In the genomic region with DNA sequence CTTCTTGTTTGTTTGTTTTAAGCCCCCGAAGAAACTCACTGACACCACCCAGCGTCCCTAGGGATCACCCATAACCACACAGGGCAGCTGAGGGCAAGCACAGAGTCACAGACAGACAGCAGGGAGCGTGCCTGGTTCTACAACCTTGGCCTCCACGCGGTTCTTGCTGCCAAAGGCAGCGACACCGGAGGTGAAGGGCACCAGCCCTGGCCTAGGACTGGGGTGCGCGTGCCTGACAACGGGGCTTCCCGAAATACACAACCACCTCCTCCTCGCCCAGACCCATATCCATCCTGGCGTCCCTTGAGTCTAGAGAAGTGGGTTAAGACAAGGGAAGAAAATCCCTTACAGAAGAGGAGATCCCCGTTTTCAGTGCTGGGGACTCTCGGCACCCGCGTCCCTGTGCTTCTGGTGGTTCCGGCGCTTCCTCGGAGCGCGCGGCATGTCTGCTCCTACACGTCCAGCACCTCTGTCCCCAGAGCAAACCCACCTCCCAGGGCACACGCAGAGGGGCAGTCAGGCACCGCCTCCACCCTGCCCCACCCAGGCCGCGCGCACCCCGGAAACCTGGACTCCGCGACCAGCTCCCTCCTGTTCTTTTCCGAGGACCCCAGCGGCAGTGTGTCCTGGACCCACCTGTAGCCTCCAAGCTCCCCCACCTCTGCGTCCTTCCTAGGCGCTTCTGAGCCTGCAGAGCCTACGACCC, we compare ENCODE assay signal across 8 cellular contexts. TPM values are rescaled to one million over a fixed set of nuclear protein-coding genes. Genes with fewer than 3 reads are reported as not detected.
DNase-seq lines count a peak whose midpoint lies in the region; ATAC-seq and TF ChIP-seq lines count a peak whose summit lies in the region.

No MANE protein-coding gene starts in this region.

- H3K27me3 Mint-ChIP-seq in CD4-positive, alpha-beta T cell = no peaks in the 10 kb centered on the region
- no peaks in the 10 kb centered on the region for H3K27me3 Mint-ChIP-seq in activated CD8-positive, alpha-beta T cell treated with anti-CD3 and anti-CD28 coated beads, Interleukin-2, amount 10 ng/mL, durations not matched to agents 7 days and 5 days (ENCODE audit: low read depth)
- no peaks in the 10 kb centered on the region for H3K27me3 Mint-ChIP-seq in naive B cell

- peaks cover 78% of the 10 kb centered on the region for H3K4me1 Mint-ChIP-seq in CD4-positive, alpha-beta T cell (ENCODE audit: low read depth)
- peaks cover 84% of the 10 kb centered on the region for H3K4me1 Mint-ChIP-seq in activated CD8-positive, alpha-beta T cell treated with anti-CD3 and anti-CD28 coated beads, Interleukin-2, amount 10 ng/mL, durations not matched to agents 7 days and 5 days (ENCODE audit: low read depth)
- H3K4me1 Mint-ChIP-seq in naive B cell = peaks cover 79 to 90% (median 87%) of the 10 kb centered on the region in 3 donors

- no peaks in the 10 kb centered on the region for H3K9me3 ChIP-seq in CD4-positive, alpha-beta T cell (ENCODE audit: control insufficient read depth, low read length)
- no peaks in the 10 kb centered on the region for H3K9me3 ChIP-seq in thymus (ENCODE audit: control insufficient read depth)

- H3K36me3 ChIP-seq in thymus (ENCODE audit: control insufficient read depth, insufficient read depth) = no peaks in the 10 kb centered on the region

- H3K27ac Mint-ChIP-seq in CD4-positive, alpha-beta T cell = peak overlapping the region; percentile 89
- peak overlapping the region; percentile 85 for H3K27ac Mint-ChIP-seq in activated CD8-positive, alpha-beta T cell treated with anti-CD3 and anti-CD28 coated beads, Interleukin-2, amount 10 ng/mL, durations not matched to agents 7 days and 5 days
- H3K27ac Mint-ChIP-seq in naive B cell = peak overlapping the region; percentile 93 to 100 (median 98)

- TF ChIP-seq CTCF in CD4-positive, alpha-beta T cell (IDR thresholded peaks at IDR 0.05) = no peak
- TF ChIP-seq CTCF in epithelial cell of proximal tubule (conservative IDR thresholded peaks at IDR 0.05; ENCODE audit: low read depth, low read length) = peak; percentile 2

- H3K9me3 Mint-ChIP-seq in CD4-positive, alpha-beta T cell = no peaks in the 10 kb centered on the region
- no peaks in the 10 kb centered on the region for H3K9me3 Mint-ChIP-seq in activated CD8-positive, alpha-beta T cell treated with anti-CD3 and anti-CD28 coated beads, Interleukin-2, amount 10 ng/mL, durations not matched to agents 7 days and 5 days (ENCODE audit: insufficient read depth)
- H3K9me3 Mint-ChIP-seq in naive B cell = no peaks in the 10 kb centered on the region

- no peaks in the 10 kb centered on the region for H3K27me3 ChIP-seq in CD4-positive, alpha-beta T cell (ENCODE audit: control insufficient read depth, insufficient read depth, low read length)
- no peaks in the 10 kb centered on the region for H3K27me3 ChIP-seq in thymus (ENCODE audit: control insufficient read depth, insufficient read depth)

- peak; percentile 37 for ATAC-seq in CD4-positive, alpha-beta T cell (ENCODE audit: poor library complexity)
- peak; percentile 6 for ATAC-seq in GM21360 (IDR thresholded peaks at IDR 0.05; ENCODE audit: unreplicated experiment)
- peak; percentile 57 for ATAC-seq in activated CD8-positive, alpha-beta T cell treated with anti-CD3 and anti-CD28 coated beads, Interleukin-2, amount 10 ng/mL, durations not matched to agents 7 days and 5 days
- peak; percentile 44 for ATAC-seq in naive B cell (ENCODE audit: low read depth in 2 of 2)

- intact Hi-C loops in CD4-positive, alpha-beta T cell (cut with DNase I, micrococcal nuclease) = loop anchor here in 1 of 2 experiments (1.0 to 2.0 kb wide), 6 partner anchors 31 to 222 kb away; no protein-coding TSS in a partner anchor

- DNase-seq in CD4-positive, alpha-beta T cell = peak; percentile 14 to 59 (median 37)
- peak; percentile 28 for DNase-seq in Jurkat, Clone E6-1 (ENCODE audit: low read depth, low spot score)
- peak; percentile 67 for DNase-seq in activated CD8-positive, alpha-beta T cell treated with anti-CD3 and anti-CD28 coated beads, Interleukin-2, amount 10 ng/mL, durations not matched to agents 7 days and 5 days
- DNase-seq in epithelial cell of proximal tubule (ENCODE audit: low read depth) = no peak
- DNase-seq in naive B cell = peak; percentile 81
- no peak for DNase-seq in GOT3 (lab: John Stamatoyannopoulos, UW)

- H3K36me3 Mint-ChIP-seq in CD4-positive, alpha-beta T cell (ENCODE audit: low read depth) = peaks cover 16% of the 10 kb centered on the region
- peaks cover 31% of the 10 kb centered on the region for H3K36me3 Mint-ChIP-seq in activated CD8-positive, alpha-beta T cell treated with anti-CD3 and anti-CD28 coated beads, Interleukin-2, amount 10 ng/mL, durations not matched to agents 7 days and 5 days (ENCODE audit: low read depth)
- H3K36me3 Mint-ChIP-seq in naive B cell = peaks cover 0 to 2% of the 10 kb centered on the region in 2 donors

- peak overlapping the region; percentile 67 for H3K4me3 ChIP-seq in Jurkat, Clone E6-1 (ENCODE audit: low read length)
- H3K4me3 ChIP-seq in epithelial cell of proximal tubule (ENCODE audit: low read depth, low read length) (peak overlapping the region; percentile 93), thymus (ENCODE audit: low read length) (peak overlapping the region; percentile 94)

- peaks cover 60% of the 10 kb centered on the region for H3K4me1 ChIP-seq in thymus (ENCODE audit: control insufficient read depth, insufficient read depth, low read length)

- peak overlapping the region; percentile 85 for H3K27ac ChIP-seq in CD4-positive, alpha-beta T cell (ENCODE audit: low read depth, low read length)
- peak overlapping the region; percentile 73 for H3K27ac ChIP-seq in thymus (ENCODE audit: low read depth)

- WGBS in thymus = under 1% methylated on average over 37 of the region's 37 CpGs

- H3K4me3 Mint-ChIP-seq in CD4-positive, alpha-beta T cell = peak overlapping the region; percentile 91
- peak overlapping the region; percentile 94 for H3K4me3 Mint-ChIP-seq in activated CD8-positive, alpha-beta T cell treated with anti-CD3 and anti-CD28 coated beads, Interleukin-2, amount 10 ng/mL, durations not matched to agents 7 days and 5 days
- peak overlapping the region; percentile 88 to 98 (median 96) for H3K4me3 Mint-ChIP-seq in naive B cell

- CTCF ChIA-PET in CD4-positive, alpha-beta T cell (lab: Charles Lee) = interaction anchor here (0.8 to 2.1 kb wide), 18 partner anchors 13 to 247 kb away, joined by 3 to 8 read pairs (median 4); partner anchors contain the start of genes DPH3 and OXNAD1
- CTCF ChIA-PET in activated CD8-positive, alpha-beta T cell treated with anti-CD3 and anti-CD28 coated beads, Interleukin-2, amount 10 ng/mL, durations not matched to agents 7 days and 5 days (lab: Charles Lee) = interaction anchor here (0.6 to 4.7 kb wide), 21 partner anchors 12 to 1105 kb away, joined by 3 to 26 read pairs (median 4); no protein-coding TSS in a partner anchor

- POLR2A ChIA-PET in CD4-positive, alpha-beta T cell (lab: Charles Lee) = interaction anchor here (0.6 to 2.7 kb wide), 25 partner anchors 12 to 1307 kb away, joined by 3 to 37 read pairs (median 5); partner anchors contain the start of genes CAPN7, DPH3 and OXNAD1
- POLR2A ChIA-PET in activated CD8-positive, alpha-beta T cell treated with anti-CD3 and anti-CD28 coated beads, Interleukin-2, amount 10 ng/mL, durations not matched to agents 7 days and 5 days (lab: Charles Lee) = interaction anchor here (0.6 to 2.5 kb wide), 14 partner anchors 9 to 640 kb away, joined by 3 to 23 read pairs (median 4); no protein-coding TSS in a partner anchor

RNA-seq across cellular contexts. Expression of gene RFTN1, which starts 0.9 kb away (rescaled TPM):
- total RNA-seq in CD4-positive, alpha-beta T cell = 10 to 100 TPM; 55.7 to 56.4 TPM
- polyA plus RNA-seq in Jurkat, Clone E6-1 (2012; ENCODE audit: insufficient read depth, insufficient read length) = 16.2 TPM
- total RNA-seq in activated CD8-positive, alpha-beta T cell treated with anti-CD3 and anti-CD28 coated beads, Interleukin-2, amount 10 ng/mL, durations not matched to agents 7 days and 5 days = 10 to 100 TPM; 59.9 to 63.4 TPM
- 34.7 and 50.7 TPM in 2 replicates for total RNA-seq in epithelial cell of proximal tubule
- polyA plus RNA-seq in naive B cell (ENCODE audit: low read depth in 6 of 6) (100 to 1,000 TPM in 3 of 6 donors, 10 to 100 TPM in 3; 63.0 to 147 (median 106) TPM), thymus (57.6 TPM)

Comparison
In these comparisons a context has a peak if more than half of its experiments do, and no peak if none do; other contexts are left out.
1. ATAC-seq: peak in every context shown above with its lines; median percentile 57 in activated CD8-positive, alpha-beta T cell treated with anti-CD3 and anti-CD28 coated beads, Interleukin-2, amount 10 ng/mL, durations not matched to agents 7 days and 5 days; 44 in naive B cell; 37 in CD4-positive, alpha-beta T cell; 6 in GM21360.
2. DNase-seq: peak in CD4-positive, alpha-beta T cell (10 of 10), Jurkat, Clone E6-1 (single experiment), activated CD8-positive, alpha-beta T cell treated with anti-CD3 and anti-CD28 coated beads, Interleukin-2, amount 10 ng/mL, durations not matched to agents 7 days and 5 days (single experiment) and naive B cell (single experiment); none in epithelial cell of proximal tubule (single experiment) and GOT3 (single experiment).
3. Peak in every context shown above with its lines, with median percentiles within 50 percentile points of each other: H3K27ac Mint-ChIP-seq, H3K4me3 Mint-ChIP-seq and H3K4me3 ChIP-seq.